Comparison of ENCODE assay signal across 8 cellular contexts in the genomic region with DNA sequence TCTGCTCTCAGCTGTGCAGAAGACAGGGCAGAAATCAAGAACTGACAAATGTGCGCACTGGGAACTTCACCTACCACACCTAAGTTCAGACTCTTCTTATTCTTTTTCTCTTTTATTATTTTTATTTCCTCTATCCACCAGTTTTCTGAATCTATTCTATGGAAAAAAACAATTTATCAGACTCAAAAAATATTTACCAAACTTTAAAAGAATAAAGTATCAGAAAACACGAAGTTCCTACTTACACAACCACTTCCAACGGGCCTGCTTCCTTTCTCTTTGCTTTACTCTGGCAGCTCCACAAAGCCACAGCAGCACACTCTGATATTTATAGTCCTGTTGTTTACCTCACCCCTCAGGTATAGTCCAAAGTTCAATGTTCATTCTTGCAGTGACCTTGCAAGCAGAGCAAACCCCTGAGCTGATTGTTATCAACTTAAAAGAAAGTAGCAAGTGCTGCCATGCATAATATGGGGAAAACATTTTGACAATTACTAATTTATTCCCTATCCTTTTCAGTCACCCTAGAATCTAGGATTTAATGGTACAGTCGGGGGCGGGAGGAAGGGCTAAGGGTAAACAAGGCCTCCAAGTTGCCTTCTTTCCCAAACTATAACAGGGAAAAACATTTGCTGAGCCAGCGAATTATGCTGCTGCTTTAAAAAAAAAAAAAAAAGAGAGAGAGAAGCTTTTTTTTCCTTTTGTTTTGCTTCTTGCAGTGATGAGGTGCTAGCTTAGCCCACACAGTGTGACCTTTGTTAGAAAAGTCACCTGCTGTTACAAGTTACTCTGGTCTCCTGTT.
DNase-seq lines count a peak whose midpoint lies in the region; ATAC-seq and TF ChIP-seq lines count a peak whose summit lies in the region.

A gene with protein sequence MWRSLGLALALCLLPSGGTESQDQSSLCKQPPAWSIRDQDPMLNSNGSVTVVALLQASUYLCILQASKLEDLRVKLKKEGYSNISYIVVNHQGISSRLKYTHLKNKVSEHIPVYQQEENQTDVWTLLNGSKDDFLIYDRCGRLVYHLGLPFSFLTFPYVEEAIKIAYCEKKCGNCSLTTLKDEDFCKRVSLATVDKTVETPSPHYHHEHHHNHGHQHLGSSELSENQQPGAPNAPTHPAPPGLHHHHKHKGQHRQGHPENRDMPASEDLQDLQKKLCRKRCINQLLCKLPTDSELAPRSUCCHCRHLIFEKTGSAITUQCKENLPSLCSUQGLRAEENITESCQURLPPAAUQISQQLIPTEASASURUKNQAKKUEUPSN (minus strand): TSS at position 302 of the 802 bp plus-strand sequence. CDS start 3,539 bp downstream, outside the sequence.

- ATAC-seq in HG03045 (IDR thresholded peaks at IDR 0.05; ENCODE audit: unreplicated experiment) = no peak
- ATAC-seq in HG02970 (IDR thresholded peaks at IDR 0.05; ENCODE audit: low FRiP score, unreplicated experiment) = no peak

- H3K9ac ChIP-seq in KMS-11 = no peak within 1 kb of the TSS; the same call in 1 of the 2 replicates

- H4K20me1 ChIP-seq in KMS-11 (ENCODE audit: insufficient read depth) = no peaks in the 10 kb centered on the region

- H3K4me3 ChIP-seq in KMS-11 (IDR thresholded peaks at IDR 0.05; ENCODE audit: insufficient read depth, low read depth, low read length) (no peak within 1 kb of the TSS), astrocyte of the cerebellum (ENCODE audit: low read depth, low read length) (peak within 1 kb of the TSS; percentile 40), retinal pigment epithelial cell (ENCODE audit: low read length) (peak within 1 kb of the TSS; percentile 36)

- DNase-seq in astrocyte of the cerebellum (ENCODE audit: low read depth) (peak; percentile 53), hippocampal formation (lab: John Stamatoyannopoulos, UW) (peak; percentile 73 to 96), retinal pigment epithelial cell (ENCODE audit: low read depth) (peak; percentile 48), GM13977 (ENCODE audit: low spot score) (no peak)
- no peak for DNase-seq in stimulated activated CD4-positive, alpha-beta T cell treated with anti-CD3 and anti-CD28 coated beads, Interleukin-1b, Interleukin-23, amount 100 ng/mL, for 48 hours

- peak within 1 kb of the TSS; percentile 30; the same call in 1 of the 2 replicates for H3K27ac ChIP-seq in KMS-11

- peak within 1 kb of the TSS; percentile 38 for H3K4me2 ChIP-seq in KMS-11

- no peaks in the 10 kb centered on the region for H3K27me3 ChIP-seq in KMS-11 (ENCODE audit: insufficient read depth, low read depth)

- peak within 1 kb of the TSS; percentile 58 for H2AFZ ChIP-seq in KMS-11 (ENCODE audit: low read depth)

- in situ Hi-C loops in astrocyte of the cerebellum (cut with HindIII; ENCODE audit: low sequenced_read_pairs) (no loop called here), GM13977 (cut with MboI; ENCODE audit: low pct_unique_long_range_greater_than_20kb, low sequenced_read_pairs, unreplicated experiment) (no loop called here)

- H3K4me1 ChIP-seq in KMS-11 (ENCODE audit: low read depth, poor library complexity, severe bottlenecking) = peaks cover 19% of the 10 kb centered on the region

- TF ChIP-seq CTCF in KMS-11 (conservative IDR thresholded peaks at IDR 0.05; ENCODE audit: low read depth, low read length) = no peak
- no peak for TF ChIP-seq CTCF in astrocyte of the cerebellum (IDR thresholded peaks at IDR 0.05; ENCODE audit: low read depth, low read length, missing control alignments)
- no peak for TF ChIP-seq CTCF in retinal pigment epithelial cell (conservative IDR thresholded peaks at IDR 0.05; ENCODE audit: low read depth, low read length)
- no peak for TF ChIP-seq CTCF in GM13977 (IDR thresholded peaks at IDR 0.05; ENCODE audit: extremely low read depth, insufficient read depth, missing control alignments)

- no peaks in the 10 kb centered on the region for H3K36me3 ChIP-seq in KMS-11 (ENCODE audit: insufficient read depth)

- H3K79me2 ChIP-seq in KMS-11 (ENCODE audit: insufficient read depth, low read depth) = no peaks in the 10 kb centered on the region

Comparison
In these comparisons a context has a peak if more than half of its experiments do, and no peak if none do; other contexts are left out.
1. DNase-seq: peak in astrocyte of the cerebellum (single experiment), hippocampal formation (2 of 2) and retinal pigment epithelial cell (single experiment); none in stimulated activated CD4-positive, alpha-beta T cell treated with anti-CD3 and anti-CD28 coated beads, Interleukin-1b, Interleukin-23, amount 100 ng/mL, for 48 hours (single experiment) and GM13977 (single experiment).